In the genomic region with DNA sequence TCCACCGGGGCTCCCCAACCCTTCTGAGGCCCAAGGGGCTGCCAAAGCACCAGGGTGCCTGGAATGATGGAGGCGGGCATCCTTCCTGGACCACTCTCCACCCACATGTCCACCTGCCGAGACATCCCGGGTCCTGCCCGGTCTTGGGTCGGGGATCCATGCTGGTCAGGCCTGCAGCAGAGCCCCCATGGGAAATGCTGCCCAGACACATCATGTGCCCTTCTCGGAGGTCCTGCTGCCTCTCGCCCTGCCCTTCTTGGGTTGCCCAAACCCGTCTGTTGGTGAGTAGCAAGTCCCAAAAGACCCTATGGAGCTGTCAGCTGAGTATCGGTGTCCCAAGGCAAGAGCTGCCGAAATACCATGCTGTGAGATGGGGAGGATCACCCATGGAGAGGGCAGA, we compare ENCODE assay signal across 1 cellular context.
TF ChIP-seq lines count a peak whose summit lies in the region.

No MANE protein-coding gene starts in this region.

TF ChIP-seq in HepG2, 621 proteins besides CTCF, POLR2A, EP300 and RAD21:
- TF ChIP-seq SNAPC2 (CRISPR knock-in tag; IDR thresholded peaks at IDR 0.05): no peak
- no peak for TF ChIP-seq CEBPG (CRISPR knock-in tag; IDR thresholded peaks at IDR 0.05)
- TF ChIP-seq, protein P1, sequence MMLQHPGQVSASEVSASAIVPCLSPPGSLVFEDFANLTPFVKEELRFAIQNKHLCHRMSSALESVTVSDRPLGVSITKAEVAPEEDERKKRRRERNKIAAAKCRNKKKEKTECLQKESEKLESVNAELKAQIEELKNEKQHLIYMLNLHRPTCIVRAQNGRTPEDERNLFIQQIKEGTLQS (CRISPR knock-in tag; IDR thresholded peaks at IDR 0.05): no peak
- no peak for TF ChIP-seq ZFP82 (CRISPR knock-in tag; IDR thresholded peaks at IDR 0.05; ENCODE audit: borderline replicate concordance)
- no peak for TF ChIP-seq ZFAT (CRISPR knock-in tag; conservative IDR thresholded peaks at IDR 0.05)
- 0 out of 2 replicates have a peak, but pooled peaks have one; percentile 22 for TF ChIP-seq NFATC3 (CRISPR knock-in tag; IDR thresholded peaks at IDR 0.05)
- peak; percentile 12; the same call in 1 of the 2 replicates for TF ChIP-seq RXRA (CRISPR knock-in tag; IDR thresholded peaks at IDR 0.05)
- TF ChIP-seq NFIB (CRISPR knock-in tag; IDR thresholded peaks at IDR 0.05; ENCODE audit: borderline replicate concordance): no peak
